1 cellular context compared by ENCODE assay signal in genomic region chr14:96195441-96196081, GRCh38.
TF ChIP-seq lines count a peak whose summit lies in the region.

No MANE protein-coding gene starts in this region.

TF ChIP-seq in HepG2, 621 proteins besides CTCF, POLR2A, EP300 and RAD21 (continued from another document and continues in another):
- TF ChIP-seq SP1 (IDR thresholded peaks at IDR 0.05): no peak
- TF ChIP-seq SP1 (CRISPR knock-in tag; IDR thresholded peaks at IDR 0.05): no peak
- no peak for TF ChIP-seq ARNT2 (CRISPR knock-in tag; IDR thresholded peaks at IDR 0.05; ENCODE audit: low read depth)
- no peak for TF ChIP-seq ZNF335 (CRISPR knock-in tag; IDR thresholded peaks at IDR 0.05)
- no peak for TF ChIP-seq ZNF101 (CRISPR knock-in tag; IDR thresholded peaks at IDR 0.05; ENCODE audit: borderline replicate concordance, low read depth)
- TF ChIP-seq FOXO1 (CRISPR knock-in tag; IDR thresholded peaks at IDR 0.05): no peak
- TF ChIP-seq SP5 (CRISPR knock-in tag; IDR thresholded peaks at IDR 0.05; ENCODE audit: borderline replicate concordance, low read depth): peak; percentile 49; the same call in 1 of the 2 replicates
- TF ChIP-seq ZNF776 (CRISPR knock-in tag; IDR thresholded peaks at IDR 0.05): no peak
- TF ChIP-seq FOXA1 (IDR thresholded peaks at IDR 0.05): no peak
- peak; percentile 71 for TF ChIP-seq FOXA1 (CRISPR knock-in tag; IDR thresholded peaks at IDR 0.05)
- no peak for TF ChIP-seq ZNF891 (CRISPR knock-in tag; IDR thresholded peaks at IDR 0.05)
- TF ChIP-seq RAD51 (IDR thresholded peaks at IDR 0.05; ENCODE audit: borderline replicate concordance): peak; percentile 78; the same call in 1 of the 2 replicates
- no peak for TF ChIP-seq CEBPZ (IDR thresholded peaks at IDR 0.05; ENCODE audit: low read length)
- no peak for TF ChIP-seq HOXA3 (CRISPR knock-in tag; IDR thresholded peaks at IDR 0.05)
- 0 out of 2 replicates have a peak, but pooled peaks have one; percentile 15 for TF ChIP-seq ZNF644 (CRISPR knock-in tag; IDR thresholded peaks at IDR 0.05; ENCODE audit: low read depth)
- no peak for TF ChIP-seq TFE3 (CRISPR knock-in tag; IDR thresholded peaks at IDR 0.05)
- no peak for TF ChIP-seq ZNF616 (CRISPR knock-in tag; IDR thresholded peaks at IDR 0.05; ENCODE audit: low read depth)
- TF ChIP-seq PCBP1 (IDR thresholded peaks at IDR 0.05; ENCODE audit: borderline replicate concordance, low read depth, low read length): no peak
- no peak for TF ChIP-seq POLR2AphosphoS2 (IDR thresholded peaks at IDR 0.05; ENCODE audit: low read depth, low read length)
- no peak for TF ChIP-seq FOXP1 (IDR thresholded peaks at IDR 0.05)
- peak; percentile 45; the same call in 1 of the 2 replicates for TF ChIP-seq FOXP1 (CRISPR knock-in tag; IDR thresholded peaks at IDR 0.05)
- no peak for TF ChIP-seq MXD3 (CRISPR knock-in tag; IDR thresholded peaks at IDR 0.05)
- TF ChIP-seq MYC (CRISPR knock-in tag; IDR thresholded peaks at IDR 0.05; ENCODE audit: borderline replicate concordance): no peak
- no peak for TF ChIP-seq ELF4 (CRISPR knock-in tag; IDR thresholded peaks at IDR 0.05; ENCODE audit: borderline replicate concordance)
- no peak for TF ChIP-seq MLXIP (CRISPR knock-in tag; IDR thresholded peaks at IDR 0.05; ENCODE audit: borderline replicate concordance)
- TF ChIP-seq ZNF879 (CRISPR knock-in tag; IDR thresholded peaks at IDR 0.05): no peak
- peak; percentile 56 for TF ChIP-seq FOXA3 (CRISPR knock-in tag; IDR thresholded peaks at IDR 0.05)
- no peak for TF ChIP-seq STAG1 (CRISPR knock-in tag; IDR thresholded peaks at IDR 0.05)
- no peak for TF ChIP-seq DDIT3 (CRISPR knock-in tag; IDR thresholded peaks at IDR 0.05)
- TF ChIP-seq USF2 (IDR thresholded peaks at IDR 0.05; ENCODE audit: low read depth, low read length): peak; percentile 80
- TF ChIP-seq USF2 (CRISPR knock-in tag; IDR thresholded peaks at IDR 0.05; ENCODE audit: borderline replicate concordance): peak; percentile 64; the same call in 1 of the 2 replicates
- TF ChIP-seq TRAFD1 (CRISPR knock-in tag; IDR thresholded peaks at IDR 0.05; ENCODE audit: borderline replicate concordance): no peak
- TF ChIP-seq ZFP82 (CRISPR knock-in tag; IDR thresholded peaks at IDR 0.05; ENCODE audit: borderline replicate concordance): no peak
- no peak for TF ChIP-seq ZNF275 (CRISPR knock-in tag; IDR thresholded peaks at IDR 0.05; ENCODE audit: borderline replicate concordance)
- no peak for TF ChIP-seq AFF4 (CRISPR knock-in tag; IDR thresholded peaks at IDR 0.05)
- TF ChIP-seq ZFP91 (CRISPR knock-in tag; IDR thresholded peaks at IDR 0.05; ENCODE audit: borderline replicate concordance): no peak
- no peak for TF ChIP-seq ZNF296 (CRISPR knock-in tag; conservative IDR thresholded peaks at IDR 0.05)
